Comparison of ENCODE assay signal across 19 cellular contexts in the genomic region with DNA sequence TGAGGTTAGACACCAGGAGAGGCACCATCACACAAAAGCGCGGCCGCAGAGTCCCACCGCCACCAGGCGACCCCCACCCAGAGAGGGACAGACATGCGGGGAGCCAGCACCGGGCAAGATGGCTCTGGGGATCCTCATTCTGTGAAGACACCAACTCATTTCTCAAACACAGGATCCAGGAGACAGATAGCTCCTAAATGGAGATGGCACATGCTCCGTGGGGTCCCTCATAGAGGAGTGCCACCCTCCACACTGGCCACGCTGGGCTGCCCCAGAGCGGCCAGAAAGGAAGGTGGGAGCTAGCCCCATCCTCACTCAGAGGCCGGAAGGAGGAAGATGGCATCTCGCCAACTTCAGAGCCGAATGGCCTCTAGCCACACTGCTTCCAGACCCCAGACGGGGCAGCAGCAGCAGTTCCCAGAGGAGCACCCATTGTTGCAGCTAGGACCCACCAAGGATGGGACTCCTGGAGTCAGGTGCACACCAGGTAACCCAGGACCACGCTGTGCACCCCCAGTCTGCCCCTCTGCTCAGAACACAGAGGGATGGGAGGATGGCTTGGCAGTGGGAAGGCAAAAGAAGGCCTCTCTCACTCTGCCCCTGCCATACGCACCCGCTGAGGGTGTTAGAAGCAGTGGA.
DNase-seq lines count a peak whose midpoint lies in the region; ATAC-seq and TF ChIP-seq lines count a peak whose summit lies in the region.
"Had no signal": no experiment of that assay in that cellular context is flagged by ENCODE, and none has a peak within 500 bp of the region (broad histone marks: within the 10 kb centered on the region; RNA-seq: fewer than 3 reads in every experiment).

No MANE protein-coding gene starts in this region.

- no peaks in the 10 kb centered on the region for H3K9me2 ChIP-seq in GM23338 (ENCODE audit: insufficient read depth)
- H3K9me2 ChIP-seq: SK-N-SH had no signal

- H3K27me3 Mint-ChIP-seq in GM23338 (ENCODE audit: insufficient read depth, low read depth, poor library complexity), result peaks cover 32% of the 10 kb centered on the region
- H3K27me3 Mint-ChIP-seq in neural progenitor cell (ENCODE audit: insufficient read depth, low read depth), result peaks cover 11% of the 10 kb centered on the region

- H3K27ac Mint-ChIP-seq in GM23338 (no peak overlapping the region), neural progenitor cell (peak overlapping the region; percentile 74)
- H3K27ac Mint-ChIP-seq: progenitor cell of endocrine pancreas had no signal

- TF ChIP-seq CTCF in GM23338 (conservative IDR thresholded peaks at IDR 0.05; ENCODE audit: low read depth in 2 of 2), result no peak
- no peak for TF ChIP-seq CTCF in OCI-LY3 (IDR thresholded peaks at IDR 0.05; ENCODE audit: low read depth, low read length)
- no peak for TF ChIP-seq CTCF in neural progenitor cell (IDR thresholded peaks at IDR 0.05)
- no peak for TF ChIP-seq CTCF in GM13976 (IDR thresholded peaks at IDR 0.05; ENCODE audit: borderline replicate concordance, control extremely low read depth, extremely low read depth, insufficient read depth, missing control alignments)

- H3F3A ChIP-seq in GM23338 (replicated peaks; ENCODE audit: low read depth) (peaks cover 36% of the 10 kb centered on the region), neural progenitor cell (ENCODE audit: low read depth) (peaks cover 57% of the 10 kb centered on the region)

- peak overlapping the region; percentile 71 for H3K4me2 ChIP-seq in GM23338
- H3K4me2 ChIP-seq in OCI-LY3 (ENCODE audit: low read length), result peak overlapping the region; percentile 69
- H3K4me2 ChIP-seq in neural progenitor cell, result peak overlapping the region; percentile 71
- H3K4me2 ChIP-seq: SK-N-SH had no signal

- ATAC-seq in GM23338, result peak; percentile 6
- no peak for ATAC-seq in GM21528 (IDR thresholded peaks at IDR 0.05; ENCODE audit: low FRiP score, unreplicated experiment)
- ATAC-seq: mucosa of descending colon had no signal

- H3K27ac ChIP-seq in GM23338 (ENCODE audit: low read depth) (peak overlapping the region; percentile 7; the same call in 1 of the 2 replicates), OCI-LY3 (ENCODE audit: low read length) (no peak overlapping the region), neural progenitor cell (peak overlapping the region; percentile 79)
- H3K27ac ChIP-seq: C4-2B had no signal

- peaks cover 53% of the 10 kb centered on the region for H3K4me1 ChIP-seq in GM23338 (ENCODE audit: insufficient read depth)
- peaks cover 18% of the 10 kb centered on the region for H3K4me1 ChIP-seq in OCI-LY3 (ENCODE audit: low read length)
- H3K4me1 ChIP-seq in neural progenitor cell, result peaks cover 49% of the 10 kb centered on the region

- no peak overlapping the region; the same call in 1 of the 2 replicates for H2AFZ ChIP-seq in GM23338
- H2AFZ ChIP-seq in OCI-LY3 (ENCODE audit: low read depth, low read length), result peak overlapping the region; percentile 8; the same call in 1 of the 2 replicates
- no peak overlapping the region for H2AFZ ChIP-seq in neural progenitor cell (replicated peaks)

- H3K79me2 ChIP-seq in GM23338 (replicated peaks; ENCODE audit: insufficient read depth), result no peaks in the 10 kb centered on the region
- H3K79me2 ChIP-seq in OCI-LY3 (ENCODE audit: low read length), result no peaks in the 10 kb centered on the region
- no peaks in the 10 kb centered on the region for H3K79me2 ChIP-seq in neural progenitor cell (ENCODE audit: low read depth)

- in situ Hi-C loops in GM13976 (cut with MboI; ENCODE audit: low sequenced_read_pairs, unreplicated experiment), result no loop called here

- H4K20me1 ChIP-seq in GM23338 (replicated peaks; ENCODE audit: insufficient read depth), result no peaks in the 10 kb centered on the region
- no peaks in the 10 kb centered on the region for H4K20me1 ChIP-seq in OCI-LY3 (ENCODE audit: insufficient read depth, low read length)
- H4K20me1 ChIP-seq in neural progenitor cell (ENCODE audit: low read depth), result no peaks in the 10 kb centered on the region

- H3K36me3 ChIP-seq in GM23338 (ENCODE audit: insufficient read depth) (no peaks in the 10 kb centered on the region), OCI-LY3 (replicated peaks; ENCODE audit: low read depth, low read length) (no peaks in the 10 kb centered on the region), neural progenitor cell (no peaks in the 10 kb centered on the region)

- H3K4me3 ChIP-seq in GM23338 (peak overlapping the region; percentile 24), OCI-LY3 (ENCODE audit: low read length) (peak overlapping the region; percentile 67), neural progenitor cell (peak overlapping the region; percentile 26)
- H3K4me3 ChIP-seq: mucosa of descending colon had no signal

- H3K36me3 Mint-ChIP-seq in GM23338 (ENCODE audit: low read depth) (0 out of 3 replicates have a peak, but pooled peaks cover 2% of the 10 kb centered on the region), neural progenitor cell (peaks cover 44% of the 10 kb centered on the region)

- peak overlapping the region; percentile 50; the same call in 1 of the 3 replicates for H3K4me3 Mint-ChIP-seq in GM23338
- peak overlapping the region; percentile 54 for H3K4me3 Mint-ChIP-seq in neural progenitor cell

- H3K9me3 Mint-ChIP-seq in GM23338 (no peaks in the 10 kb centered on the region), neural progenitor cell (peaks cover 21% of the 10 kb centered on the region)
- H3K9me3 Mint-ChIP-seq: central memory CD8-positive, alpha-beta T cell had no signal

- H3K4me1 Mint-ChIP-seq in GM23338, result peaks cover 47% of the 10 kb centered on the region
- peaks cover 52% of the 10 kb centered on the region for H3K4me1 Mint-ChIP-seq in neural progenitor cell

- H3K27me3 ChIP-seq in GM23338 (ENCODE audit: insufficient read depth) (peaks cover 53% of the 10 kb centered on the region), OCI-LY3 (ENCODE audit: low read depth, low read length) (peaks cover 11% of the 10 kb centered on the region), neural progenitor cell (peaks cover 19% of the 10 kb centered on the region)

- H3K9ac ChIP-seq in OCI-LY3 (ENCODE audit: low read length) (no peak overlapping the region), neural progenitor cell (no peak overlapping the region)
- H3K9ac ChIP-seq: SK-N-SH had no signal

- DNase-seq in GM23338 (ENCODE audit: low spot score) (no peak), ecto neural progenitor cell (ENCODE audit: low spot score) (peak; percentile 51), neural progenitor cell (ENCODE audit: low spot score) (peak; percentile 42), NCI-H526 (lab: John Stamatoyannopoulos, UW) (no peak), NCI-H446 (lab: John Stamatoyannopoulos, UW) (no peak), GM13976 (ENCODE audit: low spot score) (no peak)
- DNase-seq: activated naive CD4-positive, alpha-beta T cell treated with Interleukin-2 at 50 U/mL for 16 hours; activated T-cell treated with anti-CD3 and anti-CD28 coated beads, Interleukin-2, amount 50 U/mL, for 48 hours; effector CD4-positive, alpha-beta T cell; erythroblast; foreskin fibroblast; islet precursor cell; mucosa of descending colon; SK-N-SH had no signal

- H3K9me3 ChIP-seq in OCI-LY3 (ENCODE audit: insufficient read depth, low read length) (no peaks in the 10 kb centered on the region), neural progenitor cell (ENCODE audit: low read depth) (no peaks in the 10 kb centered on the region)
- H3K9me3 ChIP-seq: mucosa of descending colon, SK-N-SH had no signal

TF ChIP-seq in GM23338, 12 proteins besides CTCF, POLR2A, EP300 and RAD21:
- TF ChIP-seq JUNB (IDR thresholded peaks at IDR 0.05; ENCODE audit: unreplicated experiment) (no peak), ZNF331 (CRISPR knock-in tag; IDR thresholded peaks at IDR 0.05; ENCODE audit: low read depth) (no peak), CREB1 (CRISPR knock-in tag; IDR thresholded peaks at IDR 0.05; ENCODE audit: low read depth) (no peak), EZH2 (IDR thresholded peaks at IDR 0.05; ENCODE audit: low read depth, unreplicated experiment) (no peak), EZH2phosphoT487 (IDR thresholded peaks at IDR 0.05; ENCODE audit: unreplicated experiment) (no peak), NANOG (IDR thresholded peaks at IDR 0.05; ENCODE audit: borderline replicate concordance) (no peak), STAT1 (IDR thresholded peaks at IDR 0.05; ENCODE audit: unreplicated experiment) (no peak), ZNF114 (CRISPR knock-in tag; IDR thresholded peaks at IDR 0.05) (no peak)
- TF ChIP-seq, protein P1, sequence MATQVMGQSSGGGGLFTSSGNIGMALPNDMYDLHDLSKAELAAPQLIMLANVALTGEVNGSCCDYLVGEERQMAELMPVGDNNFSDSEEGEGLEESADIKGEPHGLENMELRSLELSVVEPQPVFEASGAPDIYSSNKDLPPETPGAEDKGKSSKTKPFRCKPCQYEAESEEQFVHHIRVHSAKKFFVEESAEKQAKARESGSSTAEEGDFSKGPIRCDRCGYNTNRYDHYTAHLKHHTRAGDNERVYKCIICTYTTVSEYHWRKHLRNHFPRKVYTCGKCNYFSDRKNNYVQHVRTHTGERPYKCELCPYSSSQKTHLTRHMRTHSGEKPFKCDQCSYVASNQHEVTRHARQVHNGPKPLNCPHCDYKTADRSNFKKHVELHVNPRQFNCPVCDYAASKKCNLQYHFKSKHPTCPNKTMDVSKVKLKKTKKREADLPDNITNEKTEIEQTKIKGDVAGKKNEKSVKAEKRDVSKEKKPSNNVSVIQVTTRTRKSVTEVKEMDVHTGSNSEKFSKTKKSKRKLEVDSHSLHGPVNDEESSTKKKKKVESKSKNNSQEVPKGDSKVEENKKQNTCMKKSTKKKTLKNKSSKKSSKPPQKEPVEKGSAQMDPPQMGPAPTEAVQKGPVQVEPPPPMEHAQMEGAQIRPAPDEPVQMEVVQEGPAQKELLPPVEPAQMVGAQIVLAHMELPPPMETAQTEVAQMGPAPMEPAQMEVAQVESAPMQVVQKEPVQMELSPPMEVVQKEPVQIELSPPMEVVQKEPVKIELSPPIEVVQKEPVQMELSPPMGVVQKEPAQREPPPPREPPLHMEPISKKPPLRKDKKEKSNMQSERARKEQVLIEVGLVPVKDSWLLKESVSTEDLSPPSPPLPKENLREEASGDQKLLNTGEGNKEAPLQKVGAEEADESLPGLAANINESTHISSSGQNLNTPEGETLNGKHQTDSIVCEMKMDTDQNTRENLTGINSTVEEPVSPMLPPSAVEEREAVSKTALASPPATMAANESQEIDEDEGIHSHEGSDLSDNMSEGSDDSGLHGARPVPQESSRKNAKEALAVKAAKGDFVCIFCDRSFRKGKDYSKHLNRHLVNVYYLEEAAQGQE (IDR thresholded peaks at IDR 0.05; ENCODE audit: unreplicated experiment), result no peak

Comparison
In these comparisons a context has a peak if more than half of its experiments do, and no peak if none do; other contexts are left out.
1. DNase-seq: peak in ecto neural progenitor cell (single experiment) and neural progenitor cell (single experiment); none in GM23338 (single experiment), NCI-H526 (0 of 2), NCI-H446 (0 of 2) and GM13976 (single experiment).
2. Peak in every context shown above with its lines, with median percentiles within 50 percentile points of each other: H3K4me2 ChIP-seq and H3K4me3 ChIP-seq.